In genomic region chr20:58778774-58779173, GRCh38 we compare ENCODE assay signal across 18 cellular contexts.
"Had no signal": no experiment of that assay in that cellular context is flagged by ENCODE, and none has a peak within 500 bp of the region (broad histone marks: within the 10 kb centered on the region; RNA-seq: fewer than 3 reads in every experiment).

No MANE protein-coding gene starts in this region.

- DNase-seq: activated CD4-positive, alpha-beta T cell treated with anti-CD3 and anti-CD28 coated beads, Interleukin-2, amount 10 ng/mL, durations not matched to agents 24 days and 14 days; activated CD8-positive, alpha-beta T cell treated with anti-CD3 and anti-CD28 coated beads for 36 hours; activated naive CD4-positive, alpha-beta T cell treated with Interleukin-2 at 50 U/mL for 16 hours; activated naive CD8-positive, alpha-beta T cell treated with anti-CD3 and anti-CD28 coated beads, Interleukin-2, amount 10 ng/mL, durations not matched to agents 7 days and 5 days; activated T-cell treated with anti-CD3 and anti-CD28 coated beads, Interleukin-2, amount 50 U/mL, for 24 hours; caudate nucleus; endodermal cell; foreskin keratinocyte; glutamatergic neuron; hippocampal formation; lower lobe of right lung; stimulated activated naive CD8-positive, alpha-beta T cell treated with anti-CD3 and anti-CD28 coated beads, Interleukin-15, amount 100 ng/mL, for 72 hours; T1000; transverse colon had no signal

- H3K36me3 Mint-ChIP-seq: activated naive CD8-positive, alpha-beta T cell treated with anti-CD3 and anti-CD28 coated beads, Interleukin-2, amount 10 ng/mL, durations not matched to agents 7 days and 5 days; mesothelial cell of epicardium; natural killer cell treated with Interleukin-12 subunit alpha and Interleukin-12 subunit beta and Interleukin-15 and Interleukin-18, amount 100 ng/mL, for 72 hours had no signal

- H3K4me3 Mint-ChIP-seq: activated CD4-positive, alpha-beta T cell treated with anti-CD3 and anti-CD28 coated beads, Interleukin-2, amount 10 ng/mL, durations not matched to agents 24 days and 14 days; activated CD8-positive, alpha-beta T cell treated with anti-CD3 and anti-CD28 coated beads for 36 hours; activated naive CD8-positive, alpha-beta T cell treated with anti-CD3 and anti-CD28 coated beads, Interleukin-2, amount 10 ng/mL, durations not matched to agents 7 days and 5 days; activated T-cell treated with anti-CD3 and anti-CD28 coated beads, Interleukin-2, amount 50 U/mL, for 24 hours; endodermal cell; mesothelial cell of epicardium; natural killer cell treated with Interleukin-12 subunit alpha and Interleukin-12 subunit beta and Interleukin-15 and Interleukin-18, amount 100 ng/mL, for 72 hours; stimulated activated naive CD8-positive, alpha-beta T cell treated with anti-CD3 and anti-CD28 coated beads, Interleukin-15, amount 100 ng/mL, for 72 hours had no signal

- H3K27ac Mint-ChIP-seq: activated CD4-positive, alpha-beta T cell treated with anti-CD3 and anti-CD28 coated beads, Interleukin-2, amount 10 ng/mL, durations not matched to agents 24 days and 14 days; activated CD8-positive, alpha-beta T cell treated with anti-CD3 and anti-CD28 coated beads for 36 hours; activated naive CD8-positive, alpha-beta T cell treated with anti-CD3 and anti-CD28 coated beads, Interleukin-2, amount 10 ng/mL, durations not matched to agents 7 days and 5 days; activated T-cell treated with anti-CD3 and anti-CD28 coated beads, Interleukin-2, amount 50 U/mL, for 24 hours; activated T-helper 2 cell treated with anti-CD3 and anti-CD28 coated beads, Interferon-gamma antibody, Interleukin-2, Interleukin-4, amounts not matched to agents 10 μg/mL and 5 μg/mL and 100 μg/mL, durations not matched to agents 14 hours and 24 hours and 36 hours; endodermal cell; mesothelial cell of epicardium; natural killer cell treated with Interleukin-12 subunit alpha and Interleukin-12 subunit beta and Interleukin-15 and Interleukin-18, amount 100 ng/mL, for 72 hours; stimulated activated naive CD8-positive, alpha-beta T cell treated with anti-CD3 and anti-CD28 coated beads, Interleukin-15, amount 100 ng/mL, for 72 hours had no signal

- ATAC-seq: activated CD8-positive, alpha-beta T cell treated with anti-CD3 and anti-CD28 coated beads for 36 hours; body of pancreas; foreskin keratinocyte; lower lobe of right lung; natural killer cell treated with Interleukin-12 subunit alpha and Interleukin-12 subunit beta and Interleukin-15 and Interleukin-18, amount 100 ng/mL, for 72 hours; stimulated activated naive CD8-positive, alpha-beta T cell treated with anti-CD3 and anti-CD28 coated beads, Interleukin-15, amount 100 ng/mL, for 72 hours had no signal

- H3K4me1 Mint-ChIP-seq: activated CD4-positive, alpha-beta T cell treated with anti-CD3 and anti-CD28 coated beads, Interleukin-2, amount 10 ng/mL, durations not matched to agents 24 days and 14 days; activated naive CD8-positive, alpha-beta T cell treated with anti-CD3 and anti-CD28 coated beads, Interleukin-2, amount 10 ng/mL, durations not matched to agents 7 days and 5 days; mesothelial cell of epicardium; stimulated activated naive CD8-positive, alpha-beta T cell treated with anti-CD3 and anti-CD28 coated beads, Interleukin-15, amount 100 ng/mL, for 72 hours had no signal

- H3K9me3 Mint-ChIP-seq: activated CD4-positive, alpha-beta T cell treated with anti-CD3 and anti-CD28 coated beads, Interleukin-2, amount 10 ng/mL, durations not matched to agents 24 days and 14 days; activated CD8-positive, alpha-beta T cell treated with anti-CD3 and anti-CD28 coated beads for 36 hours; activated naive CD8-positive, alpha-beta T cell treated with anti-CD3 and anti-CD28 coated beads, Interleukin-2, amount 10 ng/mL, durations not matched to agents 7 days and 5 days; activated T-cell treated with anti-CD3 and anti-CD28 coated beads, Interleukin-2, amount 50 U/mL, for 24 hours; activated T-helper 2 cell treated with anti-CD3 and anti-CD28 coated beads, Interferon-gamma antibody, Interleukin-2, Interleukin-4, amounts not matched to agents 10 μg/mL and 5 μg/mL and 100 μg/mL, durations not matched to agents 14 hours and 24 hours and 36 hours; endodermal cell; mesothelial cell of epicardium; natural killer cell treated with Interleukin-12 subunit alpha and Interleukin-12 subunit beta and Interleukin-15 and Interleukin-18, amount 100 ng/mL, for 72 hours; stimulated activated naive CD8-positive, alpha-beta T cell treated with anti-CD3 and anti-CD28 coated beads, Interleukin-15, amount 100 ng/mL, for 72 hours had no signal
